In genomic region chr1:8742022-8742924, GRCh38 we compare ENCODE assay signal across 1 cellular context.
TF ChIP-seq lines count a peak whose summit lies in the region.

No MANE protein-coding gene starts in this region.

TF ChIP-seq in HepG2, 621 proteins besides CTCF, POLR2A, EP300 and RAD21 (continued from another document and continues in another):
- TF ChIP-seq TERF1 (CRISPR knock-in tag; IDR thresholded peaks at IDR 0.05): no peak
- 0 out of 2 replicates have a peak, but pooled peaks have one; percentile 9 for TF ChIP-seq RFX5 (IDR thresholded peaks at IDR 0.05; ENCODE audit: low read depth, low read length)
- TF ChIP-seq PHF21A (CRISPR knock-in tag; IDR thresholded peaks at IDR 0.05): peak; percentile 93
- TF ChIP-seq, protein P1, sequence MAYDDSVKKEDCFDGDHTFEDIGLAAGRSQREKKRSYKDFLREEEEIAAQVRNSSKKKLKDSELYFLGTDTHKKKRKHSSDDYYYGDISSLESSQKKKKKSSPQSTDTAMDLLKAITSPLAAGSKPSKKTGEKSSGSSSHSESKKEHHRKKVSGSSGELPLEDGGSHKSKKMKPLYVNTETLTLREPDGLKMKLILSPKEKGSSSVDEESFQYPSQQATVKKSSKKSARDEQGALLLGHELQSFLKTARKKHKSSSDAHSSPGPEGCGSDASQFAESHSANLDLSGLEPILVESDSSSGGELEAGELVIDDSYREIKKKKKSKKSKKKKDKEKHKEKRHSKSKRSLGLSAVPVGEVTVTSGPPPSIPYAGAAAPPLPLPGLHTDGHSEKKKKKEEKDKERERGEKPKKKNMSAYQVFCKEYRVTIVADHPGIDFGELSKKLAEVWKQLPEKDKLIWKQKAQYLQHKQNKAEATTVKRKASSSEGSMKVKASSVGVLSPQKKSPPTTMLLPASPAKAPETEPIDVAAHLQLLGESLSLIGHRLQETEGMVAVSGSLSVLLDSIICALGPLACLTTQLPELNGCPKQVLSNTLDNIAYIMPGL (CRISPR knock-in tag; IDR thresholded peaks at IDR 0.05; ENCODE audit: borderline replicate concordance in 1 of 2, low read depth in 1 of 2): peak; percentile 39 to 82; a peak in 1 of 4 replicates
- TF ChIP-seq YEATS2 (CRISPR knock-in tag; IDR thresholded peaks at IDR 0.05; ENCODE audit: borderline replicate concordance): peak; percentile 84; the same call in 1 of the 2 replicates
- no peak for TF ChIP-seq ZNF556 (CRISPR knock-in tag; IDR thresholded peaks at IDR 0.05; ENCODE audit: borderline replicate concordance)
- no peak for TF ChIP-seq POLR2AphosphoS2 (IDR thresholded peaks at IDR 0.05; ENCODE audit: low read depth, low read length)
- 0 out of 2 replicates have a peak, but pooled peaks have one; percentile 36 for TF ChIP-seq ZNF616 (CRISPR knock-in tag; IDR thresholded peaks at IDR 0.05; ENCODE audit: low read depth)
- peak; percentile 76 for TF ChIP-seq ATF1 (CRISPR knock-in tag; IDR thresholded peaks at IDR 0.05)
- no peak for TF ChIP-seq RNF2 (conservative IDR thresholded peaks at IDR 0.05; ENCODE audit: low read depth)
- no peak for TF ChIP-seq HNRNPUL1 (IDR thresholded peaks at IDR 0.05; ENCODE audit: low read depth, low read length)
- peak; percentile 91 for TF ChIP-seq ZNF264 (CRISPR knock-in tag; IDR thresholded peaks at IDR 0.05)
- peak; percentile 94 for TF ChIP-seq ZNF280D (CRISPR knock-in tag; IDR thresholded peaks at IDR 0.05)
- no peak; the same call in 1 of the 2 replicates for TF ChIP-seq RXRA (CRISPR knock-in tag; IDR thresholded peaks at IDR 0.05)
- TF ChIP-seq, protein P2, sequence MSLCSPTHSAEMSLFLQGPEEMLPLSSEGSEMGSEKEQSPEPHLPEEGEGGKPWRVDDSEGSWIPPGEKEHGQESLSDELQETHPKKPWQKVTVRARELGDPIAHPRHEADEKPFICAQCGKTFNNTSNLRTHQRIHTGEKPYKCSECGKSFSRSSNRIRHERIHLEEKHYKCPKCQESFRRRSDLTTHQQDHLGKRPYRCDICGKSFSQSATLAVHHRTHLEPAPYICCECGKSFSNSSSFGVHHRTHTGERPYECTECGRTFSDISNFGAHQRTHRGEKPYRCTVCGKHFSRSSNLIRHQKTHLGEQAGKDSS (CRISPR knock-in tag; IDR thresholded peaks at IDR 0.05; ENCODE audit: borderline replicate concordance, low read depth): no peak
- peak; percentile 80; the same call in 1 of the 2 replicates for TF ChIP-seq ZMYM4 (CRISPR knock-in tag; IDR thresholded peaks at IDR 0.05)
- no peak for TF ChIP-seq ZNF383 (CRISPR knock-in tag; IDR thresholded peaks at IDR 0.05; ENCODE audit: borderline replicate concordance)
- TF ChIP-seq NFIC (IDR thresholded peaks at IDR 0.05; ENCODE audit: low read length): peak; percentile 100
- TF ChIP-seq TBP (CRISPR knock-in tag; IDR thresholded peaks at IDR 0.05): no peak
- peak; percentile 98 for TF ChIP-seq STAT5B (CRISPR knock-in tag; IDR thresholded peaks at IDR 0.05)
- TF ChIP-seq ARNT2 (CRISPR knock-in tag; IDR thresholded peaks at IDR 0.05; ENCODE audit: low read depth): peak; percentile 28
- TF ChIP-seq ZNF124 (CRISPR knock-in tag; IDR thresholded peaks at IDR 0.05): peak; percentile 94
- no peak for TF ChIP-seq HINFP (CRISPR knock-in tag; IDR thresholded peaks at IDR 0.05; ENCODE audit: low read depth)
- TF ChIP-seq ZNF776 (CRISPR knock-in tag; IDR thresholded peaks at IDR 0.05): no peak
- TF ChIP-seq NFYC (CRISPR knock-in tag; IDR thresholded peaks at IDR 0.05): peak; percentile 46; the same call in 1 of the 2 replicates
- TF ChIP-seq ZBTB10 (CRISPR knock-in tag; IDR thresholded peaks at IDR 0.05; ENCODE audit: borderline replicate concordance): no peak
- TF ChIP-seq, protein P3, sequence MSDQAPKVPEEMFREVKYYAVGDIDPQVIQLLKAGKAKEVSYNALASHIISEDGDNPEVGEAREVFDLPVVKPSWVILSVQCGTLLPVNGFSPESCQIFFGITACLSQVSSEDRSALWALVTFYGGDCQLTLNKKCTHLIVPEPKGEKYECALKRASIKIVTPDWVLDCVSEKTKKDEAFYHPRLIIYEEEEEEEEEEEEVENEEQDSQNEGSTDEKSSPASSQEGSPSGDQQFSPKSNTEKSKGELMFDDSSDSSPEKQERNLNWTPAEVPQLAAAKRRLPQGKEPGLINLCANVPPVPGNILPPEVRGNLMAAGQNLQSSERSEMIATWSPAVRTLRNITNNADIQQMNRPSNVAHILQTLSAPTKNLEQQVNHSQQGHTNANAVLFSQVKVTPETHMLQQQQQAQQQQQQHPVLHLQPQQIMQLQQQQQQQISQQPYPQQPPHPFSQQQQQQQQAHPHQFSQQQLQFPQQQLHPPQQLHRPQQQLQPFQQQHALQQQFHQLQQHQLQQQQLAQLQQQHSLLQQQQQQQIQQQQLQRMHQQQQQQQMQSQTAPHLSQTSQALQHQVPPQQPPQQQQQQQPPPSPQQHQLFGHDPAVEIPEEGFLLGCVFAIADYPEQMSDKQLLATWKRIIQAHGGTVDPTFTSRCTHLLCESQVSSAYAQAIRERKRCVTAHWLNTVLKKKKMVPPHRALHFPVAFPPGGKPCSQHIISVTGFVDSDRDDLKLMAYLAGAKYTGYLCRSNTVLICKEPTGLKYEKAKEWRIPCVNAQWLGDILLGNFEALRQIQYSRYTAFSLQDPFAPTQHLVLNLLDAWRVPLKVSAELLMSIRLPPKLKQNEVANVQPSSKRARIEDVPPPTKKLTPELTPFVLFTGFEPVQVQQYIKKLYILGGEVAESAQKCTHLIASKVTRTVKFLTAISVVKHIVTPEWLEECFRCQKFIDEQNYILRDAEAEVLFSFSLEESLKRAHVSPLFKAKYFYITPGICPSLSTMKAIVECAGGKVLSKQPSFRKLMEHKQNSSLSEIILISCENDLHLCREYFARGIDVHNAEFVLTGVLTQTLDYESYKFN (CRISPR knock-in tag; conservative IDR thresholded peaks at IDR 0.05): peak; percentile 98
- no peak for TF ChIP-seq U2AF2 (IDR thresholded peaks at IDR 0.05; ENCODE audit: low read depth, low read length)
- TF ChIP-seq HHEX (CRISPR knock-in tag; IDR thresholded peaks at IDR 0.05): peak; percentile 94
- TF ChIP-seq, protein P4, sequence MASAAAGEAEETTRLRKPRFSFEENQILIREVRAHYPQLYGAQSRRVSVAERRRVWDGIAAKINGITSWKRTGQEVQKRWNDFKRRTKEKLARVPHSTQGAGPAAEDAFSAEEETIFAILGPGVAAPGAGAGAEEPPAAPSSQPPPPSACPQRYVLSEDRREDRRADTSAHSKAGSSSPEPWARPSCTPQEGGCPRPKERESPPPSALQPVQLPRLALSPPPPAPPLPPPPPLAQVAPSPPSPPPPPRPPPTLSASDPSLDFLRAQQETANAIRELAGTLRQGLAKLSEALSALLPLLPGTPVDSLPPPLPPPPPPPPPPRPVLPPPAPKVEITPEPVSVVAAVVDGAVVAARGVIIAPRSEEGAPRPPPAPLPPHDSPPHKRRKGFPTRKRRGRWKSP (CRISPR knock-in tag; IDR thresholded peaks at IDR 0.05): peak; percentile 82; the same call in 1 of the 2 replicates
- TF ChIP-seq ZNF446 (CRISPR knock-in tag; IDR thresholded peaks at IDR 0.05): no peak
- TF ChIP-seq ZBTB4 (CRISPR knock-in tag; IDR thresholded peaks at IDR 0.05; ENCODE audit: borderline replicate concordance): no peak
- no peak for TF ChIP-seq DBP (CRISPR knock-in tag; IDR thresholded peaks at IDR 0.05; ENCODE audit: not compliant biosample characterization)
- no peak for TF ChIP-seq ZNF678 (CRISPR knock-in tag; IDR thresholded peaks at IDR 0.05)
- TF ChIP-seq ZNF205 (CRISPR knock-in tag; IDR thresholded peaks at IDR 0.05): peak; percentile 95
- no peak for TF ChIP-seq BRD4 (CRISPR knock-in tag; IDR thresholded peaks at IDR 0.05)
- no peak for TF ChIP-seq ZNF569 (CRISPR knock-in tag; IDR thresholded peaks at IDR 0.05; ENCODE audit: borderline replicate concordance)
- TF ChIP-seq E2F1 (CRISPR knock-in tag; IDR thresholded peaks at IDR 0.05): peak; percentile 79
